Comparison of ENCODE assay signal across 8 cellular contexts in the genomic region with DNA sequence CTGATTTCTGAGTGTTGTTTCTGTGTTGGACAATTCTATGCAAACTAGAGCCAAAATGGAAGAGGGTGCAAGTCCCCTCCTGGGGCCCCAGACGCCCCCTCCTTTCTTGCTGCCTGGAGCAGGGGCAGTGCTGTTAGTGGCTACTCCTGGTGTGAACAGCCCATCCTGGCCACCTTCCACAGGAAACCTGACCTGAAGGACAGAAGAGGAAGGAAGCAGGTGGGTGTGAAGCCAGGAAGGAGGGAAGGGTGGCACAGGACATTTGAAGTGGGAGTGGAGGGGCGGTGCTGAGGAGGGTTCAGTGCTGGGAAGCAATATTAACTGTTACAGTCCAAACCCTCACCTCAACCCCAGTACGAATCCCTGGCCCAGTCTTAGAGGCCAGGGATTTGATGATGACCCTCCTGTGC. TPM values are rescaled to one million over a fixed set of nuclear protein-coding genes. Genes with fewer than 3 reads are reported as not detected.
DNase-seq lines count a peak whose midpoint lies in the region; ATAC-seq and TF ChIP-seq lines count a peak whose summit lies in the region.

No MANE protein-coding gene starts in this region.

- TF ChIP-seq CTCF in sigmoid colon (IDR thresholded peaks at IDR 0.05) = no peak

- peak in 1 of 2 donors; percentile 2 for TF ChIP-seq POLR2A in sigmoid colon (IDR thresholded peaks at IDR 0.05)

- peaks cover 0 to 46% (median 36%) of the 10 kb centered on the region in 4 donors for H3K4me1 ChIP-seq in sigmoid colon

- peak overlapping the region; percentile 57 to 79 (median 74) for H3K4me3 ChIP-seq in sigmoid colon

- H3K4me3 Mint-ChIP-seq in activated CD4-positive, alpha-beta memory T cell treated with anti-CD3 and anti-CD28 coated beads, Interleukin-2, amount 10 ng/mL, durations not matched to agents 7 days and 5 days = peak overlapping the region; percentile 54

- peaks cover 29% of the 10 kb centered on the region for H3K4me1 Mint-ChIP-seq in activated CD4-positive, alpha-beta memory T cell treated with anti-CD3 and anti-CD28 coated beads, Interleukin-2, amount 10 ng/mL, durations not matched to agents 7 days and 5 days

- POLR2A ChIA-PET in activated CD4-positive, alpha-beta memory T cell treated with anti-CD3 and anti-CD28 coated beads, Interleukin-2, amount 10 ng/mL, durations not matched to agents 7 days and 5 days (lab: Charles Lee) = interaction anchor here (1.3 kb wide), 1 partner anchor 161 kb away, joined by 3 read pairs; no protein-coding TSS in a partner anchor

- ATAC-seq in left ventricle myocardium superior = peak; percentile 1
- ATAC-seq in HG02588 (IDR thresholded peaks at IDR 0.05; ENCODE audit: unreplicated experiment) = no peak

- CTCF ChIA-PET in activated CD4-positive, alpha-beta memory T cell treated with anti-CD3 and anti-CD28 coated beads, Interleukin-2, amount 10 ng/mL, durations not matched to agents 7 days and 5 days (lab: Charles Lee) = interaction anchor here (1.0 to 13.2 kb wide), 5 partner anchors 16 to 287 kb away, joined by 3 to 266 read pairs (median 3); partner anchors contain the start of genes BYSL, MED20 and TAF8

- peaks cover 0 to 16% (median 0%) of the 10 kb centered on the region in 4 donors for H3K36me3 ChIP-seq in sigmoid colon

- H3K9me3 Mint-ChIP-seq in activated CD4-positive, alpha-beta memory T cell treated with anti-CD3 and anti-CD28 coated beads, Interleukin-2, amount 10 ng/mL, durations not matched to agents 7 days and 5 days = no peaks in the 10 kb centered on the region

- H3K27ac ChIP-seq in sigmoid colon = peak overlapping the region; percentile 84 to 89 (median 86)

- WGBS in sigmoid colon, 2 donors = 8 to 29% methylated on average over 3 of the region's 3 CpGs

- no peaks in the 10 kb centered on the region for H3K36me3 Mint-ChIP-seq in activated CD4-positive, alpha-beta memory T cell treated with anti-CD3 and anti-CD28 coated beads, Interleukin-2, amount 10 ng/mL, durations not matched to agents 7 days and 5 days (ENCODE audit: low read depth)

- H3K9me3 ChIP-seq in sigmoid colon = no peaks in the 10 kb centered on the region

- H3K27me3 Mint-ChIP-seq in activated CD4-positive, alpha-beta memory T cell treated with anti-CD3 and anti-CD28 coated beads, Interleukin-2, amount 10 ng/mL, durations not matched to agents 7 days and 5 days = peaks cover 15% of the 10 kb centered on the region

- no peak overlapping the region for H3K27ac Mint-ChIP-seq in activated CD4-positive, alpha-beta memory T cell treated with anti-CD3 and anti-CD28 coated beads, Interleukin-2, amount 10 ng/mL, durations not matched to agents 7 days and 5 days

- intact Hi-C loops in left ventricle myocardium superior (cut with micrococcal nuclease) (loop anchor here (10.0 kb wide), 1 partner anchor 263 kb away; no protein-coding TSS in a partner anchor), sigmoid colon (cut with DNase I) (loop anchor here (5.0 to 10.0 kb wide), 4 partner anchors 113 to 707 kb away; partner anchors contain the start of genes CCND3, MRPS10, NFYA and OARD1)

- H3K27me3 ChIP-seq in sigmoid colon = no peaks in the 10 kb centered on the region

- DNase-seq in HT-29 (ENCODE audit: low spot score) (peak; percentile 50), left ventricle myocardium superior (no peak), sigmoid colon (no peak), NCI-H1694 (lab: John Stamatoyannopoulos, UW) (no peak), NCI-H187 treated with DMSO at 0.1 percent for 48 hours (lab: John Stamatoyannopoulos, UW) (no peak), ecto neural progenitor cell (ENCODE audit: low spot score) (no peak)
- no peak for DNase-seq in activated CD4-positive, alpha-beta memory T cell treated with anti-CD3 and anti-CD28 coated beads, Interleukin-2, amount 10 ng/mL, durations not matched to agents 7 days and 5 days

- no peak for TF ChIP-seq EP300 in sigmoid colon (IDR thresholded peaks at IDR 0.05)

RNA-seq across cellular contexts. Expression of gene PRICKLE4, which starts 0.7 kb away (rescaled TPM):
- total RNA-seq in HT-29 (2014; rRNA removed; shearing (Covaris generic)) = 16.0 and 16.9 TPM in 2 replicates
- total RNA-seq in activated CD4-positive, alpha-beta memory T cell treated with anti-CD3 and anti-CD28 coated beads, Interleukin-2, amount 10 ng/mL, durations not matched to agents 7 days and 5 days = not detected
- 3.8 TPM for total RNA-seq in left ventricle myocardium superior
- total RNA-seq in sigmoid colon = 10 to 100 TPM in 1 of 4 donors, 1 to 10 TPM in 3; 2.0 to 13.8 (median 4.4) TPM
- polyA plus RNA-seq in sigmoid colon = 1 to 10 TPM in 1 of 3 donors, not detected in 2; 1.5 TPM

RNA-seq across cellular contexts. Expression of gene FRS3, which starts 1.6 kb away (rescaled TPM):
- total RNA-seq in HT-29 (2014; rRNA removed; shearing (Covaris generic)) = 3.4 and 3.9 TPM in 2 replicates
- 1 to 10 TPM; 4.0 to 4.2 TPM for total RNA-seq in activated CD4-positive, alpha-beta memory T cell treated with anti-CD3 and anti-CD28 coated beads, Interleukin-2, amount 10 ng/mL, durations not matched to agents 7 days and 5 days
- total RNA-seq in left ventricle myocardium superior = 5.2 TPM
- 1 to 10 TPM; 4.1 to 4.9 (median 4.7) TPM for total RNA-seq in sigmoid colon
- polyA plus RNA-seq in sigmoid colon = 1 to 10 TPM; 1.6 to 4.8 (median 3.3) TPM

RNA-seq across cellular contexts. Expression of gene TOMM6, which starts 6.2 kb away (rescaled TPM):
- total RNA-seq in HT-29 (2014; rRNA removed; shearing (Covaris generic)) = 83.4 and 86.2 TPM in 2 replicates
- 100 to 1,000 TPM; 126 to 130 TPM for total RNA-seq in activated CD4-positive, alpha-beta memory T cell treated with anti-CD3 and anti-CD28 coated beads, Interleukin-2, amount 10 ng/mL, durations not matched to agents 7 days and 5 days
- total RNA-seq in left ventricle myocardium superior = 216 TPM
- 100 to 1,000 TPM; 116 to 154 (median 151) TPM for total RNA-seq in sigmoid colon
- 100 to 1,000 TPM; 209 to 309 (median 254) TPM for polyA plus RNA-seq in sigmoid colon

RNA-seq across cellular contexts. Expression of gene PGC, which starts 34.1 kb away (rescaled TPM):
- total RNA-seq in HT-29 (2014; rRNA removed; shearing (Covaris generic)) = 0.20 and 0.26 TPM in 2 replicates
- total RNA-seq in activated CD4-positive, alpha-beta memory T cell treated with anti-CD3 and anti-CD28 coated beads, Interleukin-2, amount 10 ng/mL, durations not matched to agents 7 days and 5 days = not detected
- total RNA-seq in left ventricle myocardium superior = not detected
- not detected for total RNA-seq in sigmoid colon
- 10 to 100 TPM in 1 of 3 donors, 1 to 10 TPM in 1, under 1 TPM in 1; 0.07 to 12.6 (median 9.2) TPM for polyA plus RNA-seq in sigmoid colon

RNA-seq across cellular contexts. Expression of gene TFEB, which starts 45.9 kb away (rescaled TPM):
- 24.0 and 24.1 TPM in 2 replicates for total RNA-seq in HT-29 (2014; rRNA removed; shearing (Covaris generic))
- total RNA-seq in activated CD4-positive, alpha-beta memory T cell treated with anti-CD3 and anti-CD28 coated beads, Interleukin-2, amount 10 ng/mL, durations not matched to agents 7 days and 5 days = 10 to 100 TPM; 14.9 to 15.0 TPM
- total RNA-seq in left ventricle myocardium superior (50.9 TPM), sigmoid colon (10 to 100 TPM; 21.0 to 28.5 (median 24.2) TPM)
- polyA plus RNA-seq in sigmoid colon = 10 to 100 TPM; 28.2 to 40.9 (median 34.0) TPM
